18 cellular contexts compared by ENCODE assay signal in genomic region chr7:76400248-76400647, GRCh38. TPM values are rescaled to one million over a fixed set of nuclear protein-coding genes. Genes with fewer than 3 reads are reported as not detected.
"Had no signal": no experiment of that assay in that cellular context is flagged by ENCODE, and none has a peak within 500 bp of the region (broad histone marks: within the 10 kb centered on the region; RNA-seq: fewer than 3 reads in every experiment).

No MANE protein-coding gene starts in this region.

- DNase-seq: KBM-7, MV-4-11, NCI-H1048, NCI-H1105, NCI-H1417, NCI-H1436 treated with DMSO at 0.1 percent for 48 hours, NCI-H1694, NCI-H187 treated with DMSO at 0.1 percent for 48 hours, NCI-H2029 treated with DMSO at 0.1 percent for 48 hours, NCI-H2227 treated with DMSO at 0.1 percent for 48 hours, NCI-H524, NCI-H526 treated with DMSO at 0.1 percent for 48 hours, NCI-H774, RPMI8226, SHP77, SW 1271 had no signal

- H3K27ac Mint-ChIP-seq: IgD-negative memory B cell had no signal

- H3K9me3 Mint-ChIP-seq: IgD-negative memory B cell had no signal

- H3K4me2 ChIP-seq: SK-N-SH had no signal

- H3K9ac ChIP-seq: SK-N-SH had no signal

- H3K9me3 ChIP-seq: SK-N-SH had no signal

RNA-seq across cellular contexts. Expression of gene SSC4D, which starts 9.2 kb away (rescaled TPM):
- polyA plus RNA-seq: IgD-negative memory B cell had no signal
